15 cellular contexts compared by ENCODE assay signal in genomic region chr2:134164306-134164705, GRCh38.
DNase-seq lines count a peak whose midpoint lies in the region; ATAC-seq and TF ChIP-seq lines count a peak whose summit lies in the region.
"Had no signal": no experiment of that assay in that cellular context is flagged by ENCODE, and none has a peak within 500 bp of the region (broad histone marks: within the 10 kb centered on the region; RNA-seq: fewer than 3 reads in every experiment).

No MANE protein-coding gene starts in this region.

- no peak for ATAC-seq in activated CD8-positive, alpha-beta T cell treated with anti-CD3 and anti-CD28 coated beads for 36 hours
- ATAC-seq in activated CD8-positive, alpha-beta T cell treated with anti-CD3 and anti-CD28 coated beads, Interleukin-2, amount 10 ng/mL, durations not matched to agents 7 days and 5 days, result no peak
- no peak for ATAC-seq in CD8-positive, alpha-beta T cell
- ATAC-seq in central memory CD8-positive, alpha-beta T cell (replicated peaks; ENCODE audit: extremely low read depth, poor library complexity, severe bottlenecking), result no peak
- ATAC-seq in stimulated activated effector memory CD8-positive, alpha-beta T cell treated with anti-CD3 and anti-CD28 coated beads, Interleukin-12 subunit alpha, Interleukin-12 subunit beta, amount 100 ng/mL, for 72 hours, result no peak
- ATAC-seq in HG02798 (IDR thresholded peaks at IDR 0.05; ENCODE audit: poor library complexity, unreplicated experiment), result no peak
- ATAC-seq: HCT116 had no signal

- H3K4me1 Mint-ChIP-seq in activated CD8-positive, alpha-beta T cell treated with anti-CD3 and anti-CD28 coated beads for 36 hours (ENCODE audit: low read depth), result peaks cover 83% of the 10 kb centered on the region
- H3K4me1 Mint-ChIP-seq in activated CD8-positive, alpha-beta T cell treated with anti-CD3 and anti-CD28 coated beads, Interleukin-2, amount 10 ng/mL, durations not matched to agents 7 days and 5 days (ENCODE audit: low read depth), result peaks cover 48% of the 10 kb centered on the region
- H3K4me1 Mint-ChIP-seq in CD8-positive, alpha-beta T cell (ENCODE audit: low read depth), result peaks cover 86% of the 10 kb centered on the region
- H3K4me1 Mint-ChIP-seq in central memory CD8-positive, alpha-beta T cell, result peaks cover 78% of the 10 kb centered on the region
- peaks cover 89% of the 10 kb centered on the region for H3K4me1 Mint-ChIP-seq in stimulated activated effector memory CD8-positive, alpha-beta T cell treated with anti-CD3 and anti-CD28 coated beads, Interleukin-12 subunit alpha, Interleukin-12 subunit beta, amount 100 ng/mL, for 72 hours

- H3K4me3 Mint-ChIP-seq in activated CD8-positive, alpha-beta T cell treated with anti-CD3 and anti-CD28 coated beads for 36 hours, result no peak overlapping the region
- H3K4me3 Mint-ChIP-seq in activated CD8-positive, alpha-beta T cell treated with anti-CD3 and anti-CD28 coated beads, Interleukin-2, amount 10 ng/mL, durations not matched to agents 7 days and 5 days, result no peak overlapping the region
- H3K4me3 Mint-ChIP-seq in CD8-positive, alpha-beta T cell, result no peak overlapping the region
- H3K4me3 Mint-ChIP-seq in central memory CD8-positive, alpha-beta T cell, result peak overlapping the region; percentile 12
- H3K4me3 Mint-ChIP-seq in stimulated activated effector memory CD8-positive, alpha-beta T cell treated with anti-CD3 and anti-CD28 coated beads, Interleukin-12 subunit alpha, Interleukin-12 subunit beta, amount 100 ng/mL, for 72 hours, result no peak overlapping the region
- H3K4me3 Mint-ChIP-seq: CD14-positive monocyte had no signal

- H3K27ac Mint-ChIP-seq in activated CD8-positive, alpha-beta T cell treated with anti-CD3 and anti-CD28 coated beads for 36 hours, result no peak overlapping the region
- H3K27ac Mint-ChIP-seq in activated CD8-positive, alpha-beta T cell treated with anti-CD3 and anti-CD28 coated beads, Interleukin-2, amount 10 ng/mL, durations not matched to agents 7 days and 5 days, result no peak overlapping the region
- H3K27ac Mint-ChIP-seq in CD8-positive, alpha-beta T cell, result peak overlapping the region; percentile 19
- H3K27ac Mint-ChIP-seq in central memory CD8-positive, alpha-beta T cell (ENCODE audit: low read depth), result no peak overlapping the region
- peak overlapping the region; percentile 33 for H3K27ac Mint-ChIP-seq in stimulated activated effector memory CD8-positive, alpha-beta T cell treated with anti-CD3 and anti-CD28 coated beads, Interleukin-12 subunit alpha, Interleukin-12 subunit beta, amount 100 ng/mL, for 72 hours

- DNase-seq in activated CD8-positive, alpha-beta T cell treated with anti-CD3 and anti-CD28 coated beads for 36 hours, result peak; percentile 16
- DNase-seq in activated CD8-positive, alpha-beta T cell treated with anti-CD3 and anti-CD28 coated beads, Interleukin-2, amount 10 ng/mL, durations not matched to agents 7 days and 5 days, result no peak
- DNase-seq in CD8-positive, alpha-beta T cell, result no peak
- no peak for DNase-seq in central memory CD8-positive, alpha-beta T cell (ENCODE audit: low spot score in 2 of 2)
- no peak for DNase-seq in stimulated activated effector memory CD8-positive, alpha-beta T cell treated with anti-CD3 and anti-CD28 coated beads, Interleukin-12 subunit alpha, Interleukin-12 subunit beta, amount 100 ng/mL, for 72 hours (ENCODE audit: low spot score in 2 of 2)
- DNase-seq in Ammon's horn (ENCODE audit: low spot score) (no peak), amniotic stem cell (lab: John Stamatoyannopoulos, UW) (no peak)
- DNase-seq: Calu3, DMS 273 treated with DMSO at 0.1 percent for 48 hours, GM23248, IMR-90 had no signal

- no peaks in the 10 kb centered on the region for H3K36me3 ChIP-seq in CD8-positive, alpha-beta T cell (ENCODE audit: insufficient read depth, low read length)

- no peak overlapping the region for H3K27ac ChIP-seq in CD8-positive, alpha-beta T cell (ENCODE audit: low read depth, low read length)
- H3K27ac ChIP-seq: 22Rv1, GM23248 had no signal

- H3K4me3 ChIP-seq in CD8-positive, alpha-beta T cell (ENCODE audit: low read depth, low read length), result no peak overlapping the region
- H3K4me3 ChIP-seq: GM23248 had no signal

- no peaks in the 10 kb centered on the region for H3K9me3 Mint-ChIP-seq in activated CD8-positive, alpha-beta T cell treated with anti-CD3 and anti-CD28 coated beads for 36 hours
- H3K9me3 Mint-ChIP-seq in activated CD8-positive, alpha-beta T cell treated with anti-CD3 and anti-CD28 coated beads, Interleukin-2, amount 10 ng/mL, durations not matched to agents 7 days and 5 days (ENCODE audit: insufficient read depth), result no peaks in the 10 kb centered on the region
- no peaks in the 10 kb centered on the region for H3K9me3 Mint-ChIP-seq in CD8-positive, alpha-beta T cell
- H3K9me3 Mint-ChIP-seq in central memory CD8-positive, alpha-beta T cell, result no peaks in the 10 kb centered on the region
- H3K9me3 Mint-ChIP-seq in stimulated activated effector memory CD8-positive, alpha-beta T cell treated with anti-CD3 and anti-CD28 coated beads, Interleukin-12 subunit alpha, Interleukin-12 subunit beta, amount 100 ng/mL, for 72 hours, result no peaks in the 10 kb centered on the region
- H3K9me3 Mint-ChIP-seq: CD14-positive monocyte had no signal

- no peak for TF ChIP-seq CTCF in activated CD8-positive, alpha-beta T cell treated with anti-CD3 and anti-CD28 coated beads for 36 hours (IDR thresholded peaks at IDR 0.05)
- TF ChIP-seq CTCF in CD8-positive, alpha-beta T cell (IDR thresholded peaks at IDR 0.05), result no peak

- no peaks in the 10 kb centered on the region for H3K27me3 Mint-ChIP-seq in activated CD8-positive, alpha-beta T cell treated with anti-CD3 and anti-CD28 coated beads for 36 hours
- H3K27me3 Mint-ChIP-seq in activated CD8-positive, alpha-beta T cell treated with anti-CD3 and anti-CD28 coated beads, Interleukin-2, amount 10 ng/mL, durations not matched to agents 7 days and 5 days (ENCODE audit: low read depth), result no peaks in the 10 kb centered on the region
- H3K27me3 Mint-ChIP-seq in CD8-positive, alpha-beta T cell (ENCODE audit: low read depth), result no peaks in the 10 kb centered on the region
- no peaks in the 10 kb centered on the region for H3K27me3 Mint-ChIP-seq in central memory CD8-positive, alpha-beta T cell

- H3K36me3 Mint-ChIP-seq in activated CD8-positive, alpha-beta T cell treated with anti-CD3 and anti-CD28 coated beads for 36 hours (ENCODE audit: low read depth), result peaks cover 6% of the 10 kb centered on the region
- peaks cover 6% of the 10 kb centered on the region for H3K36me3 Mint-ChIP-seq in activated CD8-positive, alpha-beta T cell treated with anti-CD3 and anti-CD28 coated beads, Interleukin-2, amount 10 ng/mL, durations not matched to agents 7 days and 5 days (ENCODE audit: low read depth)
- H3K36me3 Mint-ChIP-seq in CD8-positive, alpha-beta T cell, result no peaks in the 10 kb centered on the region
- H3K36me3 Mint-ChIP-seq in central memory CD8-positive, alpha-beta T cell (ENCODE audit: insufficient read depth), result no peaks in the 10 kb centered on the region
- H3K36me3 Mint-ChIP-seq in stimulated activated effector memory CD8-positive, alpha-beta T cell treated with anti-CD3 and anti-CD28 coated beads, Interleukin-12 subunit alpha, Interleukin-12 subunit beta, amount 100 ng/mL, for 72 hours, result no peaks in the 10 kb centered on the region

- intact Hi-C loops in activated CD8-positive, alpha-beta T cell treated with anti-CD3 and anti-CD28 coated beads for 36 hours (cut with micrococcal nuclease), result no loop called here
- intact Hi-C loops in CD8-positive, alpha-beta T cell (cut with DNase I, micrococcal nuclease), result no loop called here

- peaks cover 38% of the 10 kb centered on the region for H3K4me1 ChIP-seq in CD8-positive, alpha-beta T cell (ENCODE audit: insufficient read depth, low read length)

- POLR2A ChIA-PET in activated CD8-positive, alpha-beta T cell treated with anti-CD3 and anti-CD28 coated beads for 36 hours (lab: Charles Lee), result no interaction called here
- POLR2A ChIA-PET in activated CD8-positive, alpha-beta T cell treated with anti-CD3 and anti-CD28 coated beads, Interleukin-2, amount 10 ng/mL, durations not matched to agents 7 days and 5 days (lab: Charles Lee), result no interaction called here
- POLR2A ChIA-PET in CD8-positive, alpha-beta T cell (lab: Charles Lee), result no interaction called here

- no peaks in the 10 kb centered on the region for H3K9me3 ChIP-seq in CD8-positive, alpha-beta T cell (ENCODE audit: low read length)

- CTCF ChIA-PET in activated CD8-positive, alpha-beta T cell treated with anti-CD3 and anti-CD28 coated beads for 36 hours (lab: Charles Lee), result interaction anchor here (1.0 to 1.1 kb wide), 2 partner anchors 24 to 46 kb away, joined by 3 read pairs; no protein-coding TSS in a partner anchor
- CTCF ChIA-PET in activated CD8-positive, alpha-beta T cell treated with anti-CD3 and anti-CD28 coated beads, Interleukin-2, amount 10 ng/mL, durations not matched to agents 7 days and 5 days (lab: Charles Lee), result interaction anchor here (1.1 kb wide), 1 partner anchor 44 kb away, joined by 3 read pairs; no protein-coding TSS in a partner anchor
- CTCF ChIA-PET in CD8-positive, alpha-beta T cell (lab: Charles Lee), result no interaction called here

- no peaks in the 10 kb centered on the region for H3K27me3 ChIP-seq in CD8-positive, alpha-beta T cell (ENCODE audit: insufficient read depth, low read length)

Comparison
In these comparisons a context has a peak if more than half of its experiments do, and no peak if none do; other contexts are left out.
1. H3K27ac Mint-ChIP-seq: peak in CD8-positive, alpha-beta T cell (single experiment) and stimulated activated effector memory CD8-positive, alpha-beta T cell treated with anti-CD3 and anti-CD28 coated beads, Interleukin-12 subunit alpha, Interleukin-12 subunit beta, amount 100 ng/mL, for 72 hours (single experiment); none in activated CD8-positive, alpha-beta T cell treated with anti-CD3 and anti-CD28 coated beads for 36 hours (single experiment), activated CD8-positive, alpha-beta T cell treated with anti-CD3 and anti-CD28 coated beads, Interleukin-2, amount 10 ng/mL, durations not matched to agents 7 days and 5 days (single experiment) and central memory CD8-positive, alpha-beta T cell (single experiment).